ENCODE assay signal across 1 cellular context in genomic region chr11:10920875-10921274, GRCh38.
TF ChIP-seq lines count a peak whose summit lies in the region.

No MANE protein-coding gene starts in this region.

TF ChIP-seq in K562, 482 proteins besides CTCF, POLR2A, EP300 and RAD21 (continued from another document and continues in another):
- TF ChIP-seq ZBTB17 (CRISPR knock-in tag; IDR thresholded peaks at IDR 0.05) = no peak
- no peak for TF ChIP-seq HMG20A (CRISPR knock-in tag; conservative IDR thresholded peaks at IDR 0.05)
- no peak for TF ChIP-seq POLR3A (IDR thresholded peaks at IDR 0.05; ENCODE audit: borderline replicate concordance, extremely low read depth, insufficient read depth, insufficient read length)
- TF ChIP-seq ATF3 (IDR thresholded peaks at IDR 0.05) = peak; percentile 13; the same call in 1 of the 2 replicates
- TF ChIP-seq ATF3 (CRISPR knock-in tag; conservative IDR thresholded peaks at IDR 0.05) = no peak
- no peak for TF ChIP-seq TEAD2 (tag; IDR thresholded peaks at IDR 0.05)
- no peak for TF ChIP-seq SMARCA4 (IDR thresholded peaks at IDR 0.05)
- no peak for TF ChIP-seq RBM25 (IDR thresholded peaks at IDR 0.05; ENCODE audit: low read depth, low read length, severe bottlenecking)
- 0 out of 3 replicates have a peak, but pooled peaks of 1 of the 2 experiments have one; percentile 27 for TF ChIP-seq CBX3 (IDR thresholded peaks at IDR 0.05; ENCODE audit: borderline replicate concordance in 1 of 2, low read length in 2 of 2)
- TF ChIP-seq ERF (CRISPR knock-in tag; IDR thresholded peaks at IDR 0.05) = no peak
- no peak for TF ChIP-seq ZNF408 (CRISPR knock-in tag; IDR thresholded peaks at IDR 0.05; ENCODE audit: low read depth)
- no peak for TF ChIP-seq ARID4B (CRISPR knock-in tag; IDR thresholded peaks at IDR 0.05)
- TF ChIP-seq POLR2AphosphoS2 (IDR thresholded peaks at IDR 0.05; ENCODE audit: low read length) = no peak
- no peak for TF ChIP-seq ZNF143 (CRISPR knock-in tag; IDR thresholded peaks at IDR 0.05)
- TF ChIP-seq HDAC2 (IDR thresholded peaks at IDR 0.05) = no peak
- no peak for TF ChIP-seq RBM14 (IDR thresholded peaks at IDR 0.05; ENCODE audit: borderline replicate concordance, insufficient read depth, low read depth, low read length)
- TF ChIP-seq NFE2 (IDR thresholded peaks at IDR 0.05; ENCODE audit: low read depth) = peak; percentile 71
- no peak for TF ChIP-seq L3MBTL2 (IDR thresholded peaks at IDR 0.05)
- TF ChIP-seq ZNF512 (tag; IDR thresholded peaks at IDR 0.05) = no peak
- TF ChIP-seq ZMIZ1 (IDR thresholded peaks at IDR 0.05; ENCODE audit: low read depth in 2 of 2, low read length in 2 of 2) = no peak
- TF ChIP-seq ADNP (tag; IDR thresholded peaks at IDR 0.05) = no peak
- TF ChIP-seq MEIS2 (IDR thresholded peaks at IDR 0.05; ENCODE audit: partially characterized antibody) = peak; percentile 13
- no peak for TF ChIP-seq ZBTB33 (CRISPR knock-in tag; IDR thresholded peaks at IDR 0.05)
- TF ChIP-seq ZNF785 (CRISPR knock-in tag; IDR thresholded peaks at IDR 0.05) = no peak
- TF ChIP-seq ZBTB40 (IDR thresholded peaks at IDR 0.05) = peak; percentile 78
- no peak for TF ChIP-seq ZBTB40 (CRISPR knock-in tag; IDR thresholded peaks at IDR 0.05)
- TF ChIP-seq FOXJ2 (tag; IDR thresholded peaks at IDR 0.05) = no peak
- TF ChIP-seq ZFP91 (CRISPR knock-in tag; IDR thresholded peaks at IDR 0.05) = no peak
- no peak for TF ChIP-seq KAT2B (IDR thresholded peaks at IDR 0.05; ENCODE audit: low read depth, low read length)
- TF ChIP-seq THRA (IDR thresholded peaks at IDR 0.05) = 0 out of 2 replicates have a peak, but pooled peaks have one; percentile 22
- TF ChIP-seq E2F3 (CRISPR knock-in tag; IDR thresholded peaks at IDR 0.05) = no peak
